1 cellular context compared by ENCODE assay signal in genomic region chr1:159924791-159925712, GRCh38.
A peak's percentile ranks its signal among the peaks of the same experiment; 100 is the strongest.
TF ChIP-seq lines count a peak whose summit lies in the region.

TAGLN2 (minus strand) TSS chr1:159925507; CDS start chr1:159920509, 4,998 bp downstream.

TF ChIP-seq in HepG2, 621 proteins besides CTCF, POLR2A, EP300 and RAD21 (continued from another document):
- no peak for TF ChIP-seq ZBTB34 (CRISPR knock-in tag; IDR thresholded peaks at IDR 0.05)
- no peak for TF ChIP-seq ZNF362 (CRISPR knock-in tag; IDR thresholded peaks at IDR 0.05; ENCODE audit: borderline replicate concordance)
- TF ChIP-seq NFYC (CRISPR knock-in tag; IDR thresholded peaks at IDR 0.05), result 0 out of 2 replicates have a peak, but pooled peaks have one; percentile 18
- TF ChIP-seq ZNF335 (CRISPR knock-in tag; IDR thresholded peaks at IDR 0.05), result no peak
- no peak for TF ChIP-seq GLMP (CRISPR knock-in tag; IDR thresholded peaks at IDR 0.05; ENCODE audit: borderline replicate concordance)
- TF ChIP-seq ZNF17 (CRISPR knock-in tag; IDR thresholded peaks at IDR 0.05), result no peak
- TF ChIP-seq TIGD3 (CRISPR knock-in tag; IDR thresholded peaks at IDR 0.05; ENCODE audit: borderline replicate concordance), result no peak
- no peak for TF ChIP-seq BORCS8-MEF2B (CRISPR knock-in tag; IDR thresholded peaks at IDR 0.05)
- no peak for TF ChIP-seq HNF4A (CRISPR knock-in tag; IDR thresholded peaks at IDR 0.05)
- TF ChIP-seq MAF1 (CRISPR knock-in tag; IDR thresholded peaks at IDR 0.05; ENCODE audit: borderline replicate concordance), result no peak
- no peak for TF ChIP-seq NFYB (CRISPR knock-in tag; IDR thresholded peaks at IDR 0.05)
- no peak for TF ChIP-seq SIN3B (IDR thresholded peaks at IDR 0.05; ENCODE audit: low read length)
- TF ChIP-seq IRF9 (CRISPR knock-in tag; IDR thresholded peaks at IDR 0.05; ENCODE audit: borderline replicate concordance), result 0 out of 2 replicates have a peak, but pooled peaks have one; percentile 44
- TF ChIP-seq HNRNPLL (IDR thresholded peaks at IDR 0.05; ENCODE audit: low read depth, low read length, poor library complexity, severe bottlenecking), result peak; percentile 24
- TF ChIP-seq ZBTB49 (CRISPR knock-in tag; IDR thresholded peaks at IDR 0.05; ENCODE audit: borderline replicate concordance), result no peak
- no peak for TF ChIP-seq ZNF138 (CRISPR knock-in tag; IDR thresholded peaks at IDR 0.05; ENCODE audit: low read depth)
- no peak for TF ChIP-seq HOMEZ (CRISPR knock-in tag; IDR thresholded peaks at IDR 0.05; ENCODE audit: low read depth)
- TF ChIP-seq GLI4 (CRISPR knock-in tag; IDR thresholded peaks at IDR 0.05; ENCODE audit: borderline replicate concordance), result no peak
- TF ChIP-seq PHF21A (CRISPR knock-in tag; IDR thresholded peaks at IDR 0.05), result no peak
- TF ChIP-seq ZBTB8A (CRISPR knock-in tag; IDR thresholded peaks at IDR 0.05; ENCODE audit: borderline replicate concordance, low read depth), result no peak
- TF ChIP-seq ZNF549 (CRISPR knock-in tag; IDR thresholded peaks at IDR 0.05), result no peak
- TF ChIP-seq ZNF597 (CRISPR knock-in tag; IDR thresholded peaks at IDR 0.05), result no peak
- no peak for TF ChIP-seq NFE2 (CRISPR knock-in tag; IDR thresholded peaks at IDR 0.05)
- no peak for TF ChIP-seq CERS6 (CRISPR knock-in tag; IDR thresholded peaks at IDR 0.05)
- no peak for TF ChIP-seq RARG (CRISPR knock-in tag; IDR thresholded peaks at IDR 0.05; ENCODE audit: low read depth)
- no peak for TF ChIP-seq HNF4G (IDR thresholded peaks at IDR 0.05; ENCODE audit: borderline replicate concordance, low read depth, low read length)
- no peak for TF ChIP-seq HNF4G (CRISPR knock-in tag; IDR thresholded peaks at IDR 0.05; ENCODE audit: borderline replicate concordance, low read depth)
- TF ChIP-seq ATF3 (CRISPR knock-in tag; IDR thresholded peaks at IDR 0.05), result peak; percentile 69; the same call in 1 of the 2 replicates
- no peak for TF ChIP-seq EEA1 (CRISPR knock-in tag; IDR thresholded peaks at IDR 0.05; ENCODE audit: borderline replicate concordance)
